In the genomic region with DNA sequence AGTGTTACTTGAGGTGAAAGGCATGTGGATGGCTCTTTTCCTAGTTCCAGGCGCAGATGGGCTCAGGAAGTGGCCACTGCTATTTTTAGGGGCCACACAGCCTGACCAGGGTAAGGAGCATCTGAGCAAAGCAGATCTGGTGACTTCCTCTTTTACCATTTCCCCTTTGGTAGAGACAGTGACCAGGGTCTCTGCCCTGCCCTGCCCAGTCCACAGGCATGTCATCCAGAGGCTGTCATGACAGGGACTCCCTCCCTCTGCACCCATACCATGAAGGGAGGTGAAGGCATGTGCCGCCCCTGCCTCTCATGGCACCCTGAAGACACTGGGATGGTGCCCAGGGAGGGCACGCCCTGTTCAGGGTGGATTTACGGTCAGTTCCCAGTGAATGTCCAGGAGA, we compare ENCODE assay signal across 14 cellular contexts.
DNase-seq lines count a peak whose midpoint lies in the region; ATAC-seq and TF ChIP-seq lines count a peak whose summit lies in the region.
"Had no signal": no experiment of that assay in that cellular context is flagged by ENCODE, and none has a peak within 500 bp of the region (broad histone marks: within the 10 kb centered on the region; RNA-seq: fewer than 3 reads in every experiment).

No MANE protein-coding gene starts in this region.

- H3K27me3 ChIP-seq in BLaER1 treated with 17β-estradiol and CSF1 and Interleukin-3, amounts not matched to agents 10 nM and 100 nM, result no peaks in the 10 kb centered on the region
- H3K27me3 ChIP-seq in neutrophil, result no peaks in the 10 kb centered on the region

- DNase-seq in RWPE1 (ENCODE audit: low spot score) (no peak), globus pallidus (ENCODE audit: low spot score) (peak; percentile 64), iPS-NIHi7 (ENCODE audit: extremely low spot score) (no peak), HK-2 (ENCODE audit: unreplicated experiment) (no peak), NCI-H1417 (lab: John Stamatoyannopoulos, UW) (no peak)
- DNase-seq: activated CD8-positive, alpha-beta memory T cell treated with anti-CD3 and anti-CD28 coated beads, Interleukin-2, amount 50 U/mL, for 48 hours; DMS53; natural killer cell; NCI-H526 had no signal

- H3K4me3 ChIP-seq in BLaER1 treated with 17β-estradiol and CSF1 and Interleukin-3, amounts not matched to agents 10 nM and 100 nM, result peak overlapping the region; percentile 78 to 96 (median 86); a peak in 17 of 20 replicates
- no peak overlapping the region for H3K4me3 ChIP-seq in neutrophil (ENCODE audit: low read depth in 1 of 2, low read length in 1 of 2)

- H3K9ac ChIP-seq in BLaER1 treated with 17β-estradiol and CSF1 and Interleukin-3, amounts not matched to agents 10 nM and 100 nM, result peak overlapping the region; percentile 45 to 85 (median 80); a peak in 21 of 22 replicates
- H3K9ac ChIP-seq: GM23248 had no signal

- no peaks in the 10 kb centered on the region for H3K9me3 ChIP-seq in BLaER1 treated with 17β-estradiol and CSF1 and Interleukin-3, amounts not matched to agents 10 nM and 100 nM (replicated peaks in 1 of 11)
- no peaks in the 10 kb centered on the region for H3K9me3 ChIP-seq in neutrophil

- POLR2A ChIA-PET in RWPE1 (lab: Yijun Ruan, JAX; ENCODE audit: low non-redundant PET), result no interaction called here

- H4K20me1 ChIP-seq in BLaER1 treated with 17β-estradiol and CSF1 and Interleukin-3, amounts not matched to agents 10 nM and 100 nM, result peaks cover 0 to 23% (median 6%) of the 10 kb centered on the region in 11 experiments; a peak in 7 of 22 replicates

- H3K4me2 ChIP-seq in BLaER1 treated with 17β-estradiol and CSF1 and Interleukin-3, amounts not matched to agents 10 nM and 100 nM, result peak overlapping the region; percentile 93 to 99 (median 98)

- peaks cover 27 to 42% (median 30%) of the 10 kb centered on the region in 11 experiments; a peak in 21 of 22 replicates for H3K36me3 ChIP-seq in BLaER1 treated with 17β-estradiol and CSF1 and Interleukin-3, amounts not matched to agents 10 nM and 100 nM
- H3K36me3 ChIP-seq in neutrophil, result no peaks in the 10 kb centered on the region

- peak overlapping the region; percentile 49 to 82 (median 64) for H3K27ac ChIP-seq in BLaER1 treated with 17β-estradiol and CSF1 and Interleukin-3, amounts not matched to agents 10 nM and 100 nM
- peak overlapping the region; percentile 68 for H3K27ac ChIP-seq in RWPE1
- peak overlapping the region; percentile 41 for H3K27ac ChIP-seq in neutrophil
- H3K27ac ChIP-seq: GM23248 had no signal

- CTCF ChIA-PET in RWPE1 (lab: Yijun Ruan, JAX), result interaction anchor here (0.7 to 1.1 kb wide), 2 partner anchors 14 to 82 kb away, joined by 3 read pairs; no protein-coding TSS in a partner anchor

- peaks cover 72 to 78% (median 76%) of the 10 kb centered on the region in 10 experiments for H3K4me1 ChIP-seq in BLaER1 treated with 17β-estradiol and CSF1 and Interleukin-3, amounts not matched to agents 10 nM and 100 nM
- peaks cover 25 to 33% of the 10 kb centered on the region in 2 experiments for H3K4me1 ChIP-seq in neutrophil (ENCODE audit: control insufficient read depth in 1 of 2, insufficient read depth in 1 of 2, low read depth in 1 of 2, low read length in 1 of 2)

- ATAC-seq in HG03521 (IDR thresholded peaks at IDR 0.05; ENCODE audit: unreplicated experiment), result no peak
- ATAC-seq: natural killer cell, WTC11 had no signal

- TF ChIP-seq CTCF in RWPE1 (conservative IDR thresholded peaks at IDR 0.05; ENCODE audit: low read depth) (no peak), neutrophil (IDR thresholded peaks at IDR 0.05) (no peak)

Comparison
In these comparisons a context has a peak if more than half of its experiments do, and no peak if none do; other contexts are left out.
1. H3K4me3 ChIP-seq: peak in BLaER1 treated with 17β-estradiol and CSF1 and Interleukin-3, amounts not matched to agents 10 nM and 100 nM (10 of 10); none in neutrophil (0 of 2).
2. Peak in every context shown above with its lines, with median percentiles within 50 percentile points of each other: H3K27ac ChIP-seq.